In the genomic region with DNA sequence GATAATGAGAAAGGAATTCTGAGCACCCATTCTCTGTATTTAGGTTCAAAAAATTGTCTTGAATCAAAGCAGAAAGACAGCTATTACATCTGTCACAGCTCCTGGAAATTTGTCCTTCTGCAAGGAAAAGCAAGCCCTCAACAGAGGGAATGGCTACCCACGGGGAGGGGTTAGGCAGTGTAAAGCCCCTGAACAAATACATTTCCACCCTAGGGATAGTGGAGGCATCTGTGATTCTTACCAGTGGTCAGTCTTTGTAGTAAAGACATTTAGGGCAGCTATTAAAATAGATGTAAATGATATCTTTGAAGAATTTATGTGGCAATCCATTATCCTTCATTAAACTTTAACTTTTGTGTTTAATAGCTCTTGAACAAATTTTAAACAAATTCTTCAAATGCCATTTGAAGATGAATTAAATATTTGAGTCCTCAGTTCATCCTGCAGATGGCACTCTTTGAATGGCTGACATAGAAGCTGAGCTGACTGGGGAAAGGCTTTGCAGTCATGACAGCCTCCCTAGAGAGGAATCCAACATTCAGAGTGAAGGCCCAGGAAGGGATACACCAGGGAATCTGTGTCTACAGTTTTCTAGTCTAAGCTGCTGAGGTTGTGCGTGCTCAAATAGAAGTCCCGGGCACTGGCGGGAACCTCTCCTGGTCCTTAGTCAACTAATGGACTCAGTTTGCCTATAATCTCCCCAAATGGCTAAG, we compare ENCODE assay signal across 9 cellular contexts.
DNase-seq lines count a peak whose midpoint lies in the region; ATAC-seq, FAIRE-seq and TF ChIP-seq lines count a peak whose summit lies in the region.
"Had no signal": no experiment of that assay in that cellular context is flagged by ENCODE, and none has a peak within 500 bp of the region (broad histone marks: within the 10 kb centered on the region; RNA-seq: fewer than 3 reads in every experiment).

No MANE protein-coding gene starts in this region.

- CTCF ChIA-PET in AG04450 (lab: Charles Lee) (interaction anchor here (0.6 to 8.4 kb wide), 42 partner anchors 9 to 338 kb away, joined by 3 to 237 read pairs (median 4); partner anchors contain the start of gene KALRN), MCF 10A (lab: Yijun Ruan, JAX) (interaction anchor here (0.6 to 9.8 kb wide), 52 partner anchors 10 to 814 kb away, joined by 3 to 279 read pairs (median 4); no protein-coding TSS in a partner anchor)

- H3K4me1 Mint-ChIP-seq in MCF 10A (ENCODE audit: insufficient read depth, unreplicated experiment) = no peaks in the 10 kb centered on the region

- H3K36me3 ChIP-seq in upper lobe of right lung = no peaks in the 10 kb centered on the region

- H3K4me3 Mint-ChIP-seq in MCF 10A (ENCODE audit: unreplicated experiment) = no peak overlapping the region
- H3K4me3 Mint-ChIP-seq: dendritic cell treated with granulocyte-macrophage colony-stimulating factor and Interleukin-4, amounts not matched to agents 40 ng/mL and 50 ng/mL, for 4 days had no signal

- ATAC-seq in upper lobe of right lung (peak; percentile 91), GM19351 (IDR thresholded peaks at IDR 0.05; ENCODE audit: unreplicated experiment) (no peak), GM21576 (IDR thresholded peaks at IDR 0.05; ENCODE audit: unreplicated experiment) (no peak)

- H3K4me1 ChIP-seq in upper lobe of right lung = peaks cover 4% of the 10 kb centered on the region

- H3K9me3 ChIP-seq in AG04450 (ENCODE audit: control insufficient read depth, insufficient read depth, low read length) = no peaks in the 10 kb centered on the region
- H3K9me3 ChIP-seq in upper lobe of right lung = no peaks in the 10 kb centered on the region

- peak; percentile 96 for FAIRE-seq in islet of Langerhans (lab: Jason Lieb, UNC)

- H3K27me3 Mint-ChIP-seq in MCF 10A (ENCODE audit: insufficient read depth, unreplicated experiment) = peaks cover 81% of the 10 kb centered on the region

- intact Hi-C loops in MCF 10A (cut with micrococcal nuclease) = loop anchor here (1.0 kb wide), 3 partner anchors 117 to 208 kb away; no protein-coding TSS in a partner anchor
- intact Hi-C loops in upper lobe of right lung (cut with DNase I) = loop anchor here (10.0 kb wide), 1 partner anchor 203 kb away; no protein-coding TSS in a partner anchor

- BruUV-seq in MCF 10A (replicated peaks; lab: Mats Ljungman, UMichigan) = no TSS peak

- TF ChIP-seq CTCF in AG04450 (IDR thresholded peaks at IDR 0.05; ENCODE audit: low read depth, low read length) (peak; percentile 69), GM20000 (IDR thresholded peaks at IDR 0.05; ENCODE audit: extremely low read depth, missing control alignments) (no peak), MCF 10A (IDR thresholded peaks at IDR 0.05; ENCODE audit: unreplicated experiment) (peak; percentile 65), upper lobe of right lung (IDR thresholded peaks at IDR 0.05) (peak; percentile 59)

- H3K36me3 Mint-ChIP-seq in MCF 10A (ENCODE audit: insufficient read depth, unreplicated experiment) = no peaks in the 10 kb centered on the region

- H3K4me3 ChIP-seq in AG04450 (ENCODE audit: low read depth, low read length) (no peak overlapping the region), upper lobe of right lung (no peak overlapping the region)

- H3K27ac ChIP-seq in AG04450 (ENCODE audit: low read depth, low read length) = no peak overlapping the region
- no peak overlapping the region for H3K27ac ChIP-seq in upper lobe of right lung

- no peaks in the 10 kb centered on the region for H3K27me3 ChIP-seq in AG04450 (ENCODE audit: control insufficient read depth, insufficient read depth, low read length)
- no peaks in the 10 kb centered on the region for H3K27me3 ChIP-seq in upper lobe of right lung

- no peaks in the 10 kb centered on the region for H3K9me3 Mint-ChIP-seq in MCF 10A (ENCODE audit: unreplicated experiment)
- H3K9me3 Mint-ChIP-seq: dendritic cell treated with granulocyte-macrophage colony-stimulating factor and Interleukin-4, amounts not matched to agents 40 ng/mL and 50 ng/mL, for 4 days had no signal

- H3K27ac Mint-ChIP-seq in MCF 10A (ENCODE audit: low read depth, unreplicated experiment) = no peak overlapping the region
- H3K27ac Mint-ChIP-seq: dendritic cell treated with granulocyte-macrophage colony-stimulating factor and Interleukin-4, amounts not matched to agents 40 ng/mL and 50 ng/mL, for 4 days had no signal

- DNase-seq in AG04450 (ENCODE audit: low read depth, low spot score) = peak; percentile 41
- DNase-seq in GM20000 (ENCODE audit: low spot score) = peak; percentile 66
- peak; percentile 45 for DNase-seq in NCI-H2196 treated with DMSO at 0.1 percent for 48 hours (lab: John Stamatoyannopoulos, UW; ENCODE audit: unreplicated experiment)
- DNase-seq in MCF 10A (ENCODE audit: unreplicated experiment) = peak; percentile 64
- no peak for DNase-seq in upper lobe of right lung

- POLR2A ChIA-PET in AG04450 (lab: Yijun Ruan, JAX) = no interaction called here
- POLR2A ChIA-PET in MCF 10A (lab: Yijun Ruan, JAX) = no interaction called here
